ENCODE assay signal across 28 cellular contexts in the genomic region with DNA sequence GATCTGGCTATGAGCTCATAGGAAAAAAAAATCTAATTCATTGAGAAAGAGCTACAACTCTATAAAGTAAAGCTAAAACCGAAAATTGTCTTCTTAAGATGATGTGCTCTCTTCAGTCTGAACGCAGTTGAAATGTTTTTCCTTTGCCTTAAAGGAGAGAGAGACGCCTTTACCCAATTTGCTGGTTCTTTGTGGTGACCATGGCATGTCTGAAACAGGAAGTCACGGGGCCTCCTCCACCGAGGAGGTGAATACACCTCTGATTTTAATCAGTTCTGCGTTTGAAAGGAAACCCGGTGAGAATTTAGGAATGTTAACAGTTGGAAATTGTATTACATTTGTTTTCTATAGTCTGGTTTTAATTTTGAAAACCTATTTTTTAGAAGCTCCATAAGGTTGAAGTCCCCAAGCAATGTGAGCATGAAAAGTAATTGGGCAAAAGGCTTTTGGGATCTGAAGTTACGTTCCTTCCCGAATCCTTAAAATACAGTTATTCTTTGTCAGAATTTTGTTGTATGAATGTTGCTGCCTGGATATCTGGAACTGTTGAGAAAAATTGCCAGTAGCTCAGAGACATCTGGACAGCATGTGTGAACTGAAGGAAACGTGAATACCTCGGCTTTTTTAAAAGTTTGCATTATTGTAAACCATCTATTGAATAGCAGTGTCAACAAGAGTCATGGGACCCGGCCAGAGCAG. TPM values are rescaled to one million over a fixed set of nuclear protein-coding genes. Genes with fewer than 3 reads are reported as not detected.
DNase-seq lines count a peak whose midpoint lies in the region; ATAC-seq lines count a peak whose summit lies in the region.
"Had no signal": no experiment of that assay in that cellular context is flagged by ENCODE, and none has a peak within 500 bp of the region (broad histone marks: within the 10 kb centered on the region; RNA-seq: fewer than 3 reads in every experiment).

No MANE protein-coding gene starts in this region.

- H3K9me3 ChIP-seq in KOPT-K1 (ENCODE audit: insufficient read depth, low read length, poor library complexity, severe bottlenecking): peaks cover 20% of the 10 kb centered on the region
- H3K9me3 ChIP-seq: gastroesophageal sphincter, Peyer's patch, SJSA1, thoracic aorta, uterus had no signal

- H3K36me3 Mint-ChIP-seq in activated naive CD4-positive, alpha-beta T cell treated with anti-CD3 and anti-CD28 coated beads, Interleukin-2, amount 50 U/mL, for 24 hours: peaks cover 47% of the 10 kb centered on the region
- peaks cover 90% of the 10 kb centered on the region for H3K36me3 Mint-ChIP-seq in activated T-helper 2 cell treated with anti-CD3 and anti-CD28 coated beads, Interferon-gamma antibody, Interleukin-2, Interleukin-4, amounts not matched to agents 10 μg/mL and 5 μg/mL and 100 μg/mL, durations not matched to agents 14 hours and 24 hours and 36 hours (ENCODE audit: low read depth)
- H3K36me3 Mint-ChIP-seq in stimulated activated effector memory CD8-positive, alpha-beta T cell treated with anti-CD3 and anti-CD28 coated beads, Interleukin-12 subunit alpha, Interleukin-12 subunit beta, amount 100 ng/mL, for 72 hours: peaks cover 95% of the 10 kb centered on the region

- no peak for ATAC-seq in stimulated activated effector memory CD8-positive, alpha-beta T cell treated with anti-CD3 and anti-CD28 coated beads, Interleukin-12 subunit alpha, Interleukin-12 subunit beta, amount 100 ng/mL, for 72 hours
- no peak for ATAC-seq in HG03196 (IDR thresholded peaks at IDR 0.05; ENCODE audit: unreplicated experiment)
- ATAC-seq: esophagus mucosa; gastroesophageal sphincter; left ventricle myocardium superior; right cardiac atrium; stimulated activated naive B cell treated with anti-CD40 and anti-IgM and Interleukin-4, amounts not matched to agents 10 μg/mL and 1 μg/mL and 100 μg/mL, for 72 hours had no signal

- no peak for DNase-seq in activated naive CD4-positive, alpha-beta T cell treated with Interleukin-2 at 50 U/mL for 16 hours
- DNase-seq in activated T-helper 2 cell treated with anti-CD3 and anti-CD28 coated beads, Interferon-gamma antibody, Interleukin-2, Interleukin-4, amounts not matched to agents 10 μg/mL and 5 μg/mL and 100 μg/mL, durations not matched to agents 14 hours and 24 hours and 36 hours (ENCODE audit: low spot score): no peak
- no peak for DNase-seq in stimulated activated effector memory CD8-positive, alpha-beta T cell treated with anti-CD3 and anti-CD28 coated beads, Interleukin-12 subunit alpha, Interleukin-12 subunit beta, amount 100 ng/mL, for 72 hours (ENCODE audit: low spot score in 2 of 2)
- DNase-seq in NCI-H2107 treated with DMSO at 0.1 percent for 48 hours (lab: John Stamatoyannopoulos, UW; ENCODE audit: unreplicated experiment): no peak
- DNase-seq: effector memory CD4-positive, alpha-beta T cell; EL; H7; hypothalamus; Kasumi-1; left ventricle myocardium superior; NCI-H1694 treated with DMSO at 0.1 percent for 48 hours; NCI-H526 treated with DMSO at 0.1 percent for 48 hours; Peyer's patch; right cardiac atrium; spleen; stimulated activated CD4-positive, alpha-beta T cell treated with anti-CD3 and anti-CD28 coated beads, Interleukin-4, amount 100 ng/mL, for 1 hour; stimulated activated naive B cell treated with anti-CD40 and anti-IgM and Interleukin-4, amounts not matched to agents 10 μg/mL and 1 μg/mL and 100 μg/mL, for 72 hours; uterus had no signal

- peaks cover 94% of the 10 kb centered on the region for H3K36me3 ChIP-seq in KOPT-K1 (ENCODE audit: insufficient read depth, low read length)
- H3K36me3 ChIP-seq: uterus had no signal

- peak overlapping the region; percentile 43 for H3K27ac ChIP-seq in KOPT-K1 (ENCODE audit: low read depth, low read length, poor library complexity, severe bottlenecking)
- H3K27ac ChIP-seq: C4-2B, gastroesophageal sphincter, parathyroid adenoma, Peyer's patch, SJSA1, spleen, thoracic aorta, uterus had no signal

- H3K27ac Mint-ChIP-seq in activated naive CD4-positive, alpha-beta T cell treated with anti-CD3 and anti-CD28 coated beads, Interleukin-2, amount 50 U/mL, for 24 hours: no peak overlapping the region
- H3K27ac Mint-ChIP-seq in activated T-helper 2 cell treated with anti-CD3 and anti-CD28 coated beads, Interferon-gamma antibody, Interleukin-2, Interleukin-4, amounts not matched to agents 10 μg/mL and 5 μg/mL and 100 μg/mL, durations not matched to agents 14 hours and 24 hours and 36 hours: peak overlapping the region; percentile 57
- peak overlapping the region; percentile 0 for H3K27ac Mint-ChIP-seq in stimulated activated effector memory CD8-positive, alpha-beta T cell treated with anti-CD3 and anti-CD28 coated beads, Interleukin-12 subunit alpha, Interleukin-12 subunit beta, amount 100 ng/mL, for 72 hours
- H3K27ac Mint-ChIP-seq: nephron; stimulated activated naive B cell treated with anti-CD40 and anti-IgM and Interleukin-4, amounts not matched to agents 10 μg/mL and 1 μg/mL and 100 μg/mL, for 72 hours had no signal

- peak overlapping the region; percentile 1 for H3K4me3 Mint-ChIP-seq in activated naive CD4-positive, alpha-beta T cell treated with anti-CD3 and anti-CD28 coated beads, Interleukin-2, amount 50 U/mL, for 24 hours
- H3K4me3 Mint-ChIP-seq in activated T-helper 2 cell treated with anti-CD3 and anti-CD28 coated beads, Interferon-gamma antibody, Interleukin-2, Interleukin-4, amounts not matched to agents 10 μg/mL and 5 μg/mL and 100 μg/mL, durations not matched to agents 14 hours and 24 hours and 36 hours (ENCODE audit: low read depth): no peak overlapping the region
- no peak overlapping the region for H3K4me3 Mint-ChIP-seq in stimulated activated effector memory CD8-positive, alpha-beta T cell treated with anti-CD3 and anti-CD28 coated beads, Interleukin-12 subunit alpha, Interleukin-12 subunit beta, amount 100 ng/mL, for 72 hours
- H3K4me3 Mint-ChIP-seq: nephron; stimulated activated naive B cell treated with anti-CD40 and anti-IgM and Interleukin-4, amounts not matched to agents 10 μg/mL and 1 μg/mL and 100 μg/mL, for 72 hours had no signal

- H3K4me1 Mint-ChIP-seq in activated naive CD4-positive, alpha-beta T cell treated with anti-CD3 and anti-CD28 coated beads, Interleukin-2, amount 50 U/mL, for 24 hours: peaks cover 26% of the 10 kb centered on the region
- H3K4me1 Mint-ChIP-seq in activated T-helper 2 cell treated with anti-CD3 and anti-CD28 coated beads, Interferon-gamma antibody, Interleukin-2, Interleukin-4, amounts not matched to agents 10 μg/mL and 5 μg/mL and 100 μg/mL, durations not matched to agents 14 hours and 24 hours and 36 hours (ENCODE audit: low read depth): peaks cover 14% of the 10 kb centered on the region
- H3K4me1 Mint-ChIP-seq in stimulated activated effector memory CD8-positive, alpha-beta T cell treated with anti-CD3 and anti-CD28 coated beads, Interleukin-12 subunit alpha, Interleukin-12 subunit beta, amount 100 ng/mL, for 72 hours: peaks cover 21% of the 10 kb centered on the region
- H3K4me1 Mint-ChIP-seq: nephron had no signal

- H3K9me3 Mint-ChIP-seq in activated naive CD4-positive, alpha-beta T cell treated with anti-CD3 and anti-CD28 coated beads, Interleukin-2, amount 50 U/mL, for 24 hours: peaks cover 13% of the 10 kb centered on the region
- H3K9me3 Mint-ChIP-seq in activated T-helper 2 cell treated with anti-CD3 and anti-CD28 coated beads, Interferon-gamma antibody, Interleukin-2, Interleukin-4, amounts not matched to agents 10 μg/mL and 5 μg/mL and 100 μg/mL, durations not matched to agents 14 hours and 24 hours and 36 hours: peaks cover 22% of the 10 kb centered on the region
- H3K9me3 Mint-ChIP-seq in stimulated activated effector memory CD8-positive, alpha-beta T cell treated with anti-CD3 and anti-CD28 coated beads, Interleukin-12 subunit alpha, Interleukin-12 subunit beta, amount 100 ng/mL, for 72 hours: no peaks in the 10 kb centered on the region
- H3K9me3 Mint-ChIP-seq: nephron had no signal

- no peaks in the 10 kb centered on the region for H3K27me3 Mint-ChIP-seq in activated naive CD4-positive, alpha-beta T cell treated with anti-CD3 and anti-CD28 coated beads, Interleukin-2, amount 50 U/mL, for 24 hours
- H3K27me3 Mint-ChIP-seq in activated T-helper 2 cell treated with anti-CD3 and anti-CD28 coated beads, Interferon-gamma antibody, Interleukin-2, Interleukin-4, amounts not matched to agents 10 μg/mL and 5 μg/mL and 100 μg/mL, durations not matched to agents 14 hours and 24 hours and 36 hours (ENCODE audit: low read depth): no peaks in the 10 kb centered on the region
- H3K27me3 Mint-ChIP-seq: stimulated activated naive B cell treated with anti-CD40 and anti-IgM and Interleukin-4, amounts not matched to agents 10 μg/mL and 1 μg/mL and 100 μg/mL, for 72 hours had no signal

- intact Hi-C loops in activated T-helper 2 cell treated with anti-CD3 and anti-CD28 coated beads, Interferon-gamma antibody, Interleukin-2, Interleukin-4, amounts not matched to agents 10 μg/mL and 5 μg/mL and 100 μg/mL, durations not matched to agents 14 hours and 24 hours and 36 hours (cut with micrococcal nuclease): no loop called here

RNA-seq across cellular contexts. Expression of a gene that starts 9.8 kb away (rescaled TPM):
- 46.0 and 47.8 TPM in 2 replicates for total RNA-seq in activated T-helper 2 cell treated with anti-CD3 and anti-CD28 coated beads, Interferon-gamma antibody, Interleukin-2, Interleukin-4, amounts not matched to agents 10 μg/mL and 5 μg/mL and 100 μg/mL, durations not matched to agents 14 hours and 24 hours and 36 hours

RNA-seq across cellular contexts. Expression of a gene that starts 9.9 kb away (rescaled TPM):
- total RNA-seq in activated T-helper 2 cell treated with anti-CD3 and anti-CD28 coated beads, Interferon-gamma antibody, Interleukin-2, Interleukin-4, amounts not matched to agents 10 μg/mL and 5 μg/mL and 100 μg/mL, durations not matched to agents 14 hours and 24 hours and 36 hours: 27.9 and 31.8 TPM in 2 replicates
